In the genomic region with DNA sequence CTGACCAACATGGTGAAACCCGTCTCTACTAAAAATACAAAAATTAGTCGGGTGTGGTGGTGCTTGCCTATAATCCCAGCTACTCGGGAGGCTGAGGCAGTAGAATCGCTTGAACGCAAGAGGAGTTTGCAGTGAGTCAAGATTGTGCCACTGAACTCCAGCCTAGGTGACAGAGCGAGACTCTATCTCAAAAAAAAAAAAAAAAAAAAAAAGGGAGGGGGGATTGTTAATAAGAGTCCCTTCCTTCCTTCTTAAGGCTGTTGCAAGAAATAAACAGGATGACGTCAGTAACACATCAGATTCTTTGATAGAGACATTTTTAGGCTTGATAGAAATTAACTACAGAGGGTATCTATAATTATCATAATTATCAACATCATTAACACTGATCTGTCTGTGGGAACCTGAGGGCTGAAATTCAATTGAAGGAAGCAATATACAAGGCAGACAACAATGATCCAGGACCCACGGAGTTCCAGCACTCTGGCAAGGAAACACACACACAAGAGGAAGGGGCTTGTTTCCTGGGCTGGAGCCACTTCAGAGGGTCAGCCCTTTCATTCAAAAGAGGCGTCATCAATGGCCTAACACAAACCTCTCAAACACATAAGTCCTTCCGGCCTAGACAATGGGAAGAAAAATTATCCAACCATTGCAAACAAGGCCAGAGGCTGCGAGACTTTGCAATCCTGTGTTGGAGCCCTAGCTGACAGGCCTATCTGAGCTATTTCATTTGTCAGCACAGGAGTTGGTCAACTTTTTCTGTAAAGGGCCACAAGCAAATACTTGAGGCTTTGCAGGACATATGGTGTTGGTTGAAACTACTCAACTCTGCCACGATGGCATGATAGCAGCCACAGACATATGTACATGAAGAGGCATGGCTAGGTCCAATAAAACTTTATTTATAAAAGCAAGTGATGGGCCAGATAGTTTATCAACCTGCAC, we compare ENCODE assay signal across 1 cellular context.
TF ChIP-seq lines count a peak whose summit lies in the region.

No MANE protein-coding gene starts in this region.

TF ChIP-seq in HepG2, 621 proteins besides CTCF, POLR2A, EP300 and RAD21 (continued from another document and continues in another):
- TF ChIP-seq, protein P1, sequence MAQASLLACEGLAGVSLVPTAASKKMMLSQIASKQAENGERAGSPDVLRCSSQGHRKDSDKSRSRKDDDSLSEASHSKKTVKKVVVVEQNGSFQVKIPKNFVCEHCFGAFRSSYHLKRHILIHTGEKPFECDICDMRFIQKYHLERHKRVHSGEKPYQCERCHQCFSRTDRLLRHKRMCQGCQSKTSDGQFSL (CRISPR knock-in tag; IDR thresholded peaks at IDR 0.05) = no peak
- TF ChIP-seq NR3C1 (CRISPR knock-in tag; IDR thresholded peaks at IDR 0.05) (no peak), ZNF629 (CRISPR knock-in tag; conservative IDR thresholded peaks at IDR 0.05) (no peak), ZNF761 (CRISPR knock-in tag; conservative IDR thresholded peaks at IDR 0.05) (no peak), CREB1 (IDR thresholded peaks at IDR 0.05) (no peak), CREB1 (CRISPR knock-in tag; IDR thresholded peaks at IDR 0.05) (no peak), ZNF570 (CRISPR knock-in tag; IDR thresholded peaks at IDR 0.05; ENCODE audit: borderline replicate concordance) (no peak), ZKSCAN5 (CRISPR knock-in tag; IDR thresholded peaks at IDR 0.05) (no peak), KLF12 (CRISPR knock-in tag; IDR thresholded peaks at IDR 0.05; ENCODE audit: borderline replicate concordance) (no peak), ZNF446 (CRISPR knock-in tag; IDR thresholded peaks at IDR 0.05) (no peak), ATF7 (IDR thresholded peaks at IDR 0.05) (no peak), ATF7 (CRISPR knock-in tag; IDR thresholded peaks at IDR 0.05) (no peak), SALL1 (CRISPR knock-in tag; IDR thresholded peaks at IDR 0.05) (peak; percentile 46; the same call in 1 of the 2 replicates), ATRX (CRISPR knock-in tag; IDR thresholded peaks at IDR 0.05; ENCODE audit: borderline replicate concordance) (no peak), ZNF484 (CRISPR knock-in tag; IDR thresholded peaks at IDR 0.05; ENCODE audit: borderline replicate concordance, low read depth) (no peak), ZBTB20 (CRISPR knock-in tag; IDR thresholded peaks at IDR 0.05; ENCODE audit: borderline replicate concordance, low read depth) (no peak), ZNF616 (CRISPR knock-in tag; IDR thresholded peaks at IDR 0.05; ENCODE audit: low read depth) (no peak), GATA4 (IDR thresholded peaks at IDR 0.05; ENCODE audit: borderline replicate concordance, low read depth) (no peak), SNAI1 (CRISPR knock-in tag; IDR thresholded peaks at IDR 0.05; ENCODE audit: borderline replicate concordance) (no peak), ZNF562 (CRISPR knock-in tag; IDR thresholded peaks at IDR 0.05; ENCODE audit: borderline replicate concordance) (no peak), ZBTB21 (CRISPR knock-in tag; IDR thresholded peaks at IDR 0.05) (no peak), KAT8 (CRISPR knock-in tag; IDR thresholded peaks at IDR 0.05) (no peak), NRL (CRISPR knock-in tag; IDR thresholded peaks at IDR 0.05; ENCODE audit: borderline replicate concordance) (no peak), WIZ (CRISPR knock-in tag; IDR thresholded peaks at IDR 0.05) (no peak), HDAC2 (CRISPR knock-in tag; IDR thresholded peaks at IDR 0.05) (peak; percentile 39; the same call in 1 of the 2 replicates), TGIF2 (CRISPR knock-in tag; IDR thresholded peaks at IDR 0.05) (no peak), FOXA3 (CRISPR knock-in tag; IDR thresholded peaks at IDR 0.05) (peak; percentile 36; the same call in 1 of the 2 replicates), ZFY (CRISPR knock-in tag; IDR thresholded peaks at IDR 0.05) (peak; percentile 49), ZNF235 (CRISPR knock-in tag; IDR thresholded peaks at IDR 0.05; ENCODE audit: borderline replicate concordance) (no peak), ZNF788 (CRISPR knock-in tag; IDR thresholded peaks at IDR 0.05; ENCODE audit: borderline replicate concordance) (no peak), ZNF160 (CRISPR knock-in tag; IDR thresholded peaks at IDR 0.05) (no peak)
- TF ChIP-seq, protein P2, sequence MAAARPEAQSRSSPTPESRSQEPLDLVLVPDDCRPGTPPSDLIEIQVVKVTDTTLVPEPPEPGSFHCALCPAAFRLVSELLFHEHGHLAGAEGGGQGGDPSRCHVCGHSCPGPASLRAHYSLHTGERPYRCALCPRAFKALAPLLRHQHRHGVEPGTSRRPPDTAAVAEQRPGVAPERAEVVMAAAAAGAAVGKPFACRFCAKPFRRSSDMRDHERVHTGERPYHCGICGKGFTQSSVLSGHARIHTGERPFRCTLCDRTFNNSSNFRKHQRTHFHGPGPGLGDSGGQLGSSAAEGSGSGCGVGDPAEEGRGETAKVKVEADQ (CRISPR knock-in tag; IDR thresholded peaks at IDR 0.05; ENCODE audit: borderline replicate concordance) = no peak
- TF ChIP-seq, protein P3, sequence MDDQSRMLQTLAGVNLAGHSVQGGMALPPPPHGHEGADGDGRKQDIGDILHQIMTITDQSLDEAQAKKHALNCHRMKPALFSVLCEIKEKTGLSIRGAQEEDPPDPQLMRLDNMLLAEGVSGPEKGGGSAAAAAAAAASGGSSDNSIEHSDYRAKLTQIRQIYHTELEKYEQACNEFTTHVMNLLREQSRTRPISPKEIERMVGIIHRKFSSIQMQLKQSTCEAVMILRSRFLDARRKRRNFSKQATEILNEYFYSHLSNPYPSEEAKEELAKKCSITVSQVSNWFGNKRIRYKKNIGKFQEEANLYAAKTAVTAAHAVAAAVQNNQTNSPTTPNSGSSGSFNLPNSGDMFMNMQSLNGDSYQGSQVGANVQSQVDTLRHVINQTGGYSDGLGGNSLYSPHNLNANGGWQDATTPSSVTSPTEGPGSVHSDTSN (CRISPR knock-in tag; IDR thresholded peaks at IDR 0.05; ENCODE audit: borderline replicate concordance) = no peak
- TF ChIP-seq, protein P4, sequence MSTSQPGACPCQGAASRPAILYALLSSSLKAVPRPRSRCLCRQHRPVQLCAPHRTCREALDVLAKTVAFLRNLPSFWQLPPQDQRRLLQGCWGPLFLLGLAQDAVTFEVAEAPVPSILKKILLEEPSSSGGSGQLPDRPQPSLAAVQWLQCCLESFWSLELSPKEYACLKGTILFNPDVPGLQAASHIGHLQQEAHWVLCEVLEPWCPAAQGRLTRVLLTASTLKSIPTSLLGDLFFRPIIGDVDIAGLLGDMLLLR (CRISPR knock-in tag; IDR thresholded peaks at IDR 0.05) = no peak
- TF ChIP-seq, protein P5, sequence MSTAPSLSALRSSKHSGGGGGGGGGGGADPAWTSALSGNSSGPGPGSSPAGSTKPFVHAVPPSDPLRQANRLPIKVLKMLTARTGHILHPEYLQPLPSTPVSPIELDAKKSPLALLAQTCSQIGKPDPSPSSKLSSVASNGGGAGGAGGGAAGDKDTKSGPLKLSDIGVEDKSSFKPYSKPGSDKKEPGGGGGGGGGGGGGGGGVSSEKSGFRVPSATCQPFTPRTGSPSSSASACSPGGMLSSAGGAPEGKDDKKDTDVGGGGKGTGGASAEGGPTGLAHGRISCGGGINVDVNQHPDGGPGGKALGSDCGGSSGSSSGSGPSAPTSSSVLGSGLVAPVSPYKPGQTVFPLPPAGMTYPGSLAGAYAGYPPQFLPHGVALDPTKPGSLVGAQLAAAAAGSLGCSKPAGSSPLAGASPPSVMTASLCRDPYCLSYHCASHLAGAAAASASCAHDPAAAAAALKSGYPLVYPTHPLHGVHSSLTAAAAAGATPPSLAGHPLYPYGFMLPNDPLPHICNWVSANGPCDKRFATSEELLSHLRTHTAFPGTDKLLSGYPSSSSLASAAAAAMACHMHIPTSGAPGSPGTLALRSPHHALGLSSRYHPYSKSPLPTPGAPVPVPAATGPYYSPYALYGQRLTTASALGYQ (CRISPR knock-in tag; IDR thresholded peaks at IDR 0.05) = no peak
- TF ChIP-seq, protein P6, sequence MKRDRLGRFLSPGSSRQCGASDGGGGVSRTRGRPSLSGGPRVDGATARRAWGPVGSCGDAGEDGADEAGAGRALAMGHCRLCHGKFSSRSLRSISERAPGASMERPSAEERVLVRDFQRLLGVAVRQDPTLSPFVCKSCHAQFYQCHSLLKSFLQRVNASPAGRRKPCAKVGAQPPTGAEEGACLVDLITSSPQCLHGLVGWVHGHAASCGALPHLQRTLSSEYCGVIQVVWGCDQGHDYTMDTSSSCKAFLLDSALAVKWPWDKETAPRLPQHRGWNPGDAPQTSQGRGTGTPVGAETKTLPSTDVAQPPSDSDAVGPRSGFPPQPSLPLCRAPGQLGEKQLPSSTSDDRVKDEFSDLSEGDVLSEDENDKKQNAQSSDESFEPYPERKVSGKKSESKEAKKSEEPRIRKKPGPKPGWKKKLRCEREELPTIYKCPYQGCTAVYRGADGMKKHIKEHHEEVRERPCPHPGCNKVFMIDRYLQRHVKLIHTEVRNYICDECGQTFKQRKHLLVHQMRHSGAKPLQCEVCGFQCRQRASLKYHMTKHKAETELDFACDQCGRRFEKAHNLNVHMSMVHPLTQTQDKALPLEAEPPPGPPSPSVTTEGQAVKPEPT (CRISPR knock-in tag; IDR thresholded peaks at IDR 0.05; ENCODE audit: low read depth) = no peak
- TF ChIP-seq, protein P7, sequence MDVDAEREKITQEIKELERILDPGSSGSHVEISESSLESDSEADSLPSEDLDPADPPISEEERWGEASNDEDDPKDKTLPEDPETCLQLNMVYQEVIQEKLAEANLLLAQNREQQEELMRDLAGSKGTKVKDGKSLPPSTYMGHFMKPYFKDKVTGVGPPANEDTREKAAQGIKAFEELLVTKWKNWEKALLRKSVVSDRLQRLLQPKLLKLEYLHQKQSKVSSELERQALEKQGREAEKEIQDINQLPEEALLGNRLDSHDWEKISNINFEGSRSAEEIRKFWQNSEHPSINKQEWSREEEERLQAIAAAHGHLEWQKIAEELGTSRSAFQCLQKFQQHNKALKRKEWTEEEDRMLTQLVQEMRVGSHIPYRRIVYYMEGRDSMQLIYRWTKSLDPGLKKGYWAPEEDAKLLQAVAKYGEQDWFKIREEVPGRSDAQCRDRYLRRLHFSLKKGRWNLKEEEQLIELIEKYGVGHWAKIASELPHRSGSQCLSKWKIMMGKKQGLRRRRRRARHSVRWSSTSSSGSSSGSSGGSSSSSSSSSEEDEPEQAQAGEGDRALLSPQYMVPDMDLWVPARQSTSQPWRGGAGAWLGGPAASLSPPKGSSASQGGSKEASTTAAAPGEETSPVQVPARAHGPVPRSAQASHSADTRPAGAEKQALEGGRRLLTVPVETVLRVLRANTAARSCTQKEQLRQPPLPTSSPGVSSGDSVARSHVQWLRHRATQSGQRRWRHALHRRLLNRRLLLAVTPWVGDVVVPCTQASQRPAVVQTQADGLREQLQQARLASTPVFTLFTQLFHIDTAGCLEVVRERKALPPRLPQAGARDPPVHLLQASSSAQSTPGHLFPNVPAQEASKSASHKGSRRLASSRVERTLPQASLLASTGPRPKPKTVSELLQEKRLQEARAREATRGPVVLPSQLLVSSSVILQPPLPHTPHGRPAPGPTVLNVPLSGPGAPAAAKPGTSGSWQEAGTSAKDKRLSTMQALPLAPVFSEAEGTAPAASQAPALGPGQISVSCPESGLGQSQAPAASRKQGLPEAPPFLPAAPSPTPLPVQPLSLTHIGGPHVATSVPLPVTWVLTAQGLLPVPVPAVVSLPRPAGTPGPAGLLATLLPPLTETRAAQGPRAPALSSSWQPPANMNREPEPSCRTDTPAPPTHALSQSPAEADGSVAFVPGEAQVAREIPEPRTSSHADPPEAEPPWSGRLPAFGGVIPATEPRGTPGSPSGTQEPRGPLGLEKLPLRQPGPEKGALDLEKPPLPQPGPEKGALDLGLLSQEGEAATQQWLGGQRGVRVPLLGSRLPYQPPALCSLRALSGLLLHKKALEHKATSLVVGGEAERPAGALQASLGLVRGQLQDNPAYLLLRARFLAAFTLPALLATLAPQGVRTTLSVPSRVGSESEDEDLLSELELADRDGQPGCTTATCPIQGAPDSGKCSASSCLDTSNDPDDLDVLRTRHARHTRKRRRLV (CRISPR knock-in tag; IDR thresholded peaks at IDR 0.05) = no peak
- TF ChIP-seq, protein P8, sequence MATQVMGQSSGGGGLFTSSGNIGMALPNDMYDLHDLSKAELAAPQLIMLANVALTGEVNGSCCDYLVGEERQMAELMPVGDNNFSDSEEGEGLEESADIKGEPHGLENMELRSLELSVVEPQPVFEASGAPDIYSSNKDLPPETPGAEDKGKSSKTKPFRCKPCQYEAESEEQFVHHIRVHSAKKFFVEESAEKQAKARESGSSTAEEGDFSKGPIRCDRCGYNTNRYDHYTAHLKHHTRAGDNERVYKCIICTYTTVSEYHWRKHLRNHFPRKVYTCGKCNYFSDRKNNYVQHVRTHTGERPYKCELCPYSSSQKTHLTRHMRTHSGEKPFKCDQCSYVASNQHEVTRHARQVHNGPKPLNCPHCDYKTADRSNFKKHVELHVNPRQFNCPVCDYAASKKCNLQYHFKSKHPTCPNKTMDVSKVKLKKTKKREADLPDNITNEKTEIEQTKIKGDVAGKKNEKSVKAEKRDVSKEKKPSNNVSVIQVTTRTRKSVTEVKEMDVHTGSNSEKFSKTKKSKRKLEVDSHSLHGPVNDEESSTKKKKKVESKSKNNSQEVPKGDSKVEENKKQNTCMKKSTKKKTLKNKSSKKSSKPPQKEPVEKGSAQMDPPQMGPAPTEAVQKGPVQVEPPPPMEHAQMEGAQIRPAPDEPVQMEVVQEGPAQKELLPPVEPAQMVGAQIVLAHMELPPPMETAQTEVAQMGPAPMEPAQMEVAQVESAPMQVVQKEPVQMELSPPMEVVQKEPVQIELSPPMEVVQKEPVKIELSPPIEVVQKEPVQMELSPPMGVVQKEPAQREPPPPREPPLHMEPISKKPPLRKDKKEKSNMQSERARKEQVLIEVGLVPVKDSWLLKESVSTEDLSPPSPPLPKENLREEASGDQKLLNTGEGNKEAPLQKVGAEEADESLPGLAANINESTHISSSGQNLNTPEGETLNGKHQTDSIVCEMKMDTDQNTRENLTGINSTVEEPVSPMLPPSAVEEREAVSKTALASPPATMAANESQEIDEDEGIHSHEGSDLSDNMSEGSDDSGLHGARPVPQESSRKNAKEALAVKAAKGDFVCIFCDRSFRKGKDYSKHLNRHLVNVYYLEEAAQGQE (IDR thresholded peaks at IDR 0.05; ENCODE audit: borderline replicate concordance in 1 of 2, low read depth in 1 of 2, low read length in 2 of 2) = no peak
- TF ChIP-seq, protein P9, sequence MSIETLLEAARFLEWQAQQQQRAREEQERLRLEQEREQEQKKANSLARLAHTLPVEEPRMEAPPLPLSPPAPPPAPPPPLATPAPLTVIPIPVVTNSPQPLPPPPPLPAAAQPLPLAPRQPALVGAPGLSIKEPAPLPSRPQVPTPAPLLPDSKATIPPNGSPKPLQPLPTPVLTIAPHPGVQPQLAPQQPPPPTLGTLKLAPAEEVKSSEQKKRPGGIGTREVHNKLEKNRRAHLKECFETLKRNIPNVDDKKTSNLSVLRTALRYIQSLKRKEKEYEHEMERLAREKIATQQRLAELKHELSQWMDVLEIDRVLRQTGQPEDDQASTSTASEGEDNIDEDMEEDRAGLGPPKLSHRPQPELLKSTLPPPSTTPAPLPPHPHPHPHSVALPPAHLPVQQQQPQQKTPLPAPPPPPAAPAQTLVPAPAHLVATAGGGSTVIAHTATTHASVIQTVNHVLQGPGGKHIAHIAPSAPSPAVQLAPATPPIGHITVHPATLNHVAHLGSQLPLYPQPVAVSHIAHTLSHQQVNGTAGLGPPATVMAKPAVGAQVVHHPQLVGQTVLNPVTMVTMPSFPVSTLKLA (IDR thresholded peaks at IDR 0.05) = no peak
- TF ChIP-seq, protein P10, sequence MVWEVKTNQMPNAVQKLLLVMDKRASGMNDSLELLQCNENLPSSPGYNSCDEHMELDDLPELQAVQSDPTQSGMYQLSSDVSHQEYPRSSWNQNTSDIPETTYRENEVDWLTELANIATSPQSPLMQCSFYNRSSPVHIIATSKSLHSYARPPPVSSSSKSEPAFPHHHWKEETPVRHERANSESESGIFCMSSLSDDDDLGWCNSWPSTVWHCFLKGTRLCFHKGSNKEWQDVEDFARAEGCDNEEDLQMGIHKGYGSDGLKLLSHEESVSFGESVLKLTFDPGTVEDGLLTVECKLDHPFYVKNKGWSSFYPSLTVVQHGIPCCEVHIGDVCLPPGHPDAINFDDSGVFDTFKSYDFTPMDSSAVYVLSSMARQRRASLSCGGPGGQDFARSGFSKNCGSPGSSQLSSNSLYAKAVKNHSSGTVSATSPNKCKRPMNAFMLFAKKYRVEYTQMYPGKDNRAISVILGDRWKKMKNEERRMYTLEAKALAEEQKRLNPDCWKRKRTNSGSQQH (CRISPR knock-in tag; IDR thresholded peaks at IDR 0.05; ENCODE audit: low read depth) = no peak
